ENCODE assay signal across 1 cellular context in genomic region chr16:51114369-51114768, GRCh38.
TF ChIP-seq lines count a peak whose summit lies in the region.

No MANE protein-coding gene starts in this region.

TF ChIP-seq in H1, 55 proteins besides CTCF, POLR2A, EP300 and RAD21:
- TF ChIP-seq FOSL1 (IDR thresholded peaks at IDR 0.05; ENCODE audit: insufficient read depth, low read depth, low read length) (no peak), SIRT6 (IDR thresholded peaks at IDR 0.05; ENCODE audit: low read length) (no peak), TAF7 (optimal IDR thresholded peaks at IDR 0.05; ENCODE audit: borderline replicate concordance, low read depth, low read length) (no peak), HDAC2 (IDR thresholded peaks at IDR 0.05; ENCODE audit: borderline replicate concordance in 1 of 2, low read depth in 2 of 2, low read length in 2 of 2) (no peak), CTBP2 (IDR thresholded peaks at IDR 0.05; ENCODE audit: borderline replicate concordance, insufficient read depth, insufficient read length, low read length) (no peak), SP2 (IDR thresholded peaks at IDR 0.05; ENCODE audit: low read length) (no peak), CHD2 (IDR thresholded peaks at IDR 0.05; ENCODE audit: low read length) (no peak), MAFK (IDR thresholded peaks at IDR 0.05; ENCODE audit: low read depth, low read length) (no peak), SP4 (IDR thresholded peaks at IDR 0.05; ENCODE audit: low read length) (no peak), CREB1 (IDR thresholded peaks at IDR 0.05) (no peak), USF2 (IDR thresholded peaks at IDR 0.05; ENCODE audit: low read length) (no peak), POU5F1 (IDR thresholded peaks at IDR 0.05; ENCODE audit: low read depth, low read length) (no peak), YY1 (IDR thresholded peaks at IDR 0.05; ENCODE audit: low read depth, low read length) (no peak), GTF2F1 (IDR thresholded peaks at IDR 0.05; ENCODE audit: borderline replicate concordance, low read depth, low read length) (no peak), JUND (IDR thresholded peaks at IDR 0.05; ENCODE audit: low read length) (no peak), HDAC6 (IDR thresholded peaks at IDR 0.05; ENCODE audit: low read depth, low read length) (no peak), MAX (IDR thresholded peaks at IDR 0.05) (no peak)
